In genomic region chr10:68080853-68081431, GRCh38 we compare ENCODE assay signal across 20 cellular contexts. TPM values are rescaled to one million over a fixed set of nuclear protein-coding genes. Genes with fewer than 3 reads are reported as not detected.
DNase-seq lines count a peak whose midpoint lies in the region; ATAC-seq, FAIRE-seq and TF ChIP-seq lines count a peak whose summit lies in the region.
"Had no signal": no experiment of that assay in that cellular context is flagged by ENCODE, and none has a peak within 500 bp of the region (broad histone marks: within the 10 kb centered on the region; RNA-seq: fewer than 3 reads in every experiment).

No MANE protein-coding gene starts in this region.

- no peaks in the 10 kb centered on the region for H3K36me3 Mint-ChIP-seq in activated CD4-positive, alpha-beta T cell treated with anti-CD3 and anti-CD28 coated beads, Interleukin-2, amount 10 ng/mL, durations not matched to agents 7 days and 5 days (ENCODE audit: low read depth)
- H3K36me3 Mint-ChIP-seq in activated naive CD8-positive, alpha-beta T cell treated with anti-CD3 and anti-CD28 coated beads for 36 hours: no peaks in the 10 kb centered on the region

- H3K9me3 ChIP-seq in MM.1S (replicated peaks; ENCODE audit: insufficient read depth, low read length) (no peaks in the 10 kb centered on the region), H1 (ENCODE audit: insufficient read depth in 2 of 2, low read depth in 1 of 2, low read length in 1 of 2) (no peaks in the 10 kb centered on the region)
- H3K9me3 ChIP-seq: HAP-1, MG63, SJSA1 had no signal

- no peak overlapping the region for H3K56ac ChIP-seq in H1 (replicated peaks; ENCODE audit: insufficient read length, low read depth, low read length)

- H3K9me3 Mint-ChIP-seq in activated CD4-positive, alpha-beta T cell treated with anti-CD3 and anti-CD28 coated beads, Interleukin-2, amount 10 ng/mL, durations not matched to agents 7 days and 5 days: no peaks in the 10 kb centered on the region
- H3K9me3 Mint-ChIP-seq in activated naive CD8-positive, alpha-beta T cell treated with anti-CD3 and anti-CD28 coated beads for 36 hours: no peaks in the 10 kb centered on the region

- H2AK5ac ChIP-seq in H1 (ENCODE audit: low read depth, low read length): no peak overlapping the region

- no peak for TF ChIP-seq EP300 in H1 (IDR thresholded peaks at IDR 0.05; ENCODE audit: borderline replicate concordance in 1 of 2, low read depth in 2 of 2, low read length in 2 of 2)

- peaks cover 10% of the 10 kb centered on the region for H3K27me3 Mint-ChIP-seq in activated CD4-positive, alpha-beta T cell treated with anti-CD3 and anti-CD28 coated beads, Interleukin-2, amount 10 ng/mL, durations not matched to agents 7 days and 5 days
- H3K27me3 Mint-ChIP-seq in activated naive CD8-positive, alpha-beta T cell treated with anti-CD3 and anti-CD28 coated beads for 36 hours: peaks cover 20% of the 10 kb centered on the region

- H3K4me1 ChIP-seq in MM.1S (ENCODE audit: low read length) (no peaks in the 10 kb centered on the region), H1 (replicated peaks in 1 of 4; ENCODE audit: control insufficient read depth in 3 of 4, insufficient read depth in 4 of 4, low read length in 3 of 4) (peaks cover 0 to 3% (median 0%) of the 10 kb centered on the region in 4 experiments; a peak in 1 of 7 replicates)

- 80% methylated on average over 5 of the region's 5 CpGs; no CpG with 5 or more reads in 1 of the 2 experiments for WGBS in H1 (ENCODE audit: extremely low coverage in 1 of 2, insufficient coverage in 1 of 2, insufficient read length in 1 of 2, insufficient replicate concordance in 2 of 2, low coverage in 1 of 2, low lambda C conversion rate in 2 of 2, missing lambda C conversion rate in 1 of 2), 2 experiments

- H2BK120ac ChIP-seq in H1 (replicated peaks; ENCODE audit: low read depth, low read length): no peak overlapping the region

- FAIRE-seq in H1 (lab: Jason Lieb, UNC) (peak; percentile 45), urothelium cell line (lab: Jason Lieb, UNC) (peak; percentile 97)

- no peak for TF ChIP-seq POLR2A in H1 (IDR thresholded peaks at IDR 0.05; ENCODE audit: control extremely low read depth in 1 of 2, low read depth in 2 of 2, low read length in 2 of 2)

- no peak for TF ChIP-seq RAD21 in H1 (IDR thresholded peaks at IDR 0.05 in 1 of 2, conservative IDR thresholded peaks at IDR 0.05 in 1 of 2; ENCODE audit: low read depth in 2 of 2, low read length in 2 of 2)

- POLR2A ChIA-PET in activated CD4-positive, alpha-beta T cell treated with anti-CD3 and anti-CD28 coated beads, Interleukin-2, amount 10 ng/mL, durations not matched to agents 7 days and 5 days (lab: Charles Lee): no interaction called here
- POLR2A ChIA-PET in H1 (lab: Charles Lee; ENCODE audit: partially characterized antibody): no interaction called here

- no peak overlapping the region for H2BK12ac ChIP-seq in H1 (ENCODE audit: low read depth, low read length)

- ATAC-seq in GM18909 (IDR thresholded peaks at IDR 0.05; ENCODE audit: poor library complexity, unreplicated experiment): no peak

- TF ChIP-seq CTCF in MM.1S (IDR thresholded peaks at IDR 0.05; ENCODE audit: low read length) (no peak), H1 (IDR thresholded peaks at IDR 0.05; ENCODE audit: control extremely low read depth in 1 of 3, insufficient read depth in 1 of 3, low read depth in 1 of 3, low read length in 3 of 3) (no peak)

- H3K27ac Mint-ChIP-seq in activated CD4-positive, alpha-beta T cell treated with anti-CD3 and anti-CD28 coated beads, Interleukin-2, amount 10 ng/mL, durations not matched to agents 7 days and 5 days: peak overlapping the region; percentile 4
- no peak overlapping the region for H3K27ac Mint-ChIP-seq in activated naive CD8-positive, alpha-beta T cell treated with anti-CD3 and anti-CD28 coated beads for 36 hours

- H3K4me2 ChIP-seq in MM.1S (ENCODE audit: low read depth, low read length) (no peak overlapping the region), H1 (ENCODE audit: insufficient read depth in 1 of 2, low read depth in 2 of 2, low read length in 2 of 2) (no peak overlapping the region)

- H3K36me3 ChIP-seq in MM.1S (replicated peaks; ENCODE audit: insufficient read depth, low read length) (no peaks in the 10 kb centered on the region), H1 (ENCODE audit: control insufficient read depth in 2 of 4, insufficient read depth in 4 of 4, low read length in 3 of 4) (no peaks in the 10 kb centered on the region)
- H3K36me3 ChIP-seq: HAP-1, MG63, SJSA1 had no signal

- H3K23ac ChIP-seq in H1 (ENCODE audit: insufficient read length): no peak overlapping the region

- no peaks in the 10 kb centered on the region for H3K79me2 ChIP-seq in MM.1S (ENCODE audit: low read length)
- no peaks in the 10 kb centered on the region for H3K79me2 ChIP-seq in H1 (ENCODE audit: control insufficient read depth in 1 of 2, insufficient read depth in 2 of 2, low read length in 2 of 2)

- no peaks in the 10 kb centered on the region for H3K4me1 Mint-ChIP-seq in activated CD4-positive, alpha-beta T cell treated with anti-CD3 and anti-CD28 coated beads, Interleukin-2, amount 10 ng/mL, durations not matched to agents 7 days and 5 days
- H3K4me1 Mint-ChIP-seq in activated naive CD8-positive, alpha-beta T cell treated with anti-CD3 and anti-CD28 coated beads for 36 hours: no peaks in the 10 kb centered on the region

- no peak overlapping the region for H3K14ac ChIP-seq in H1 (ENCODE audit: insufficient read length)

- no peak overlapping the region for H3K4me3 Mint-ChIP-seq in activated CD4-positive, alpha-beta T cell treated with anti-CD3 and anti-CD28 coated beads, Interleukin-2, amount 10 ng/mL, durations not matched to agents 7 days and 5 days
- no peak overlapping the region for H3K4me3 Mint-ChIP-seq in activated naive CD8-positive, alpha-beta T cell treated with anti-CD3 and anti-CD28 coated beads for 36 hours

- no peak overlapping the region for H4K91ac ChIP-seq in H1 (replicated peaks; ENCODE audit: insufficient read length, low read length)

- H2AFZ ChIP-seq in MM.1S (ENCODE audit: low read length): peak overlapping the region; percentile 32; the same call in 1 of the 2 replicates
- H2AFZ ChIP-seq in H1 (ENCODE audit: low read length): peak overlapping the region; percentile 47

- no peak overlapping the region for H3K18ac ChIP-seq in H1 (ENCODE audit: extremely low read depth, low read length)

- H3K9ac ChIP-seq in MM.1S (ENCODE audit: low read length): no peak overlapping the region
- no peak overlapping the region for H3K9ac ChIP-seq in H1 (replicated peaks in 1 of 4; ENCODE audit: extremely low read depth in 1 of 4, low read depth in 3 of 4, low read length in 3 of 4)

- H3K27me3 ChIP-seq in MM.1S (replicated peaks; ENCODE audit: insufficient read depth, low read length): no peaks in the 10 kb centered on the region
- no peaks in the 10 kb centered on the region for H3K27me3 ChIP-seq in H1 (replicated peaks in 1 of 4; ENCODE audit: control insufficient read depth in 3 of 4, extremely low read depth in 1 of 4, insufficient read depth in 3 of 4, low read length in 3 of 4)
- H3K27me3 ChIP-seq: MG63, SJSA1 had no signal

- no peak for DNase-seq in activated CD4-positive, alpha-beta T cell treated with anti-CD3 and anti-CD28 coated beads, Interleukin-2, amount 10 ng/mL, durations not matched to agents 7 days and 5 days
- no peak for DNase-seq in activated CD4-positive, alpha-beta T cell treated with anti-CD3 and anti-CD28 coated beads, Interleukin-2, amount 50 U/mL, for 48 hours
- DNase-seq in MM.1S: no peak
- DNase-seq in H1 (ENCODE audit: low read depth in 1 of 2, low spot score in 2 of 2): no peak
- no peak for DNase-seq in urothelium cell line (ENCODE audit: low spot score)
- DNase-seq in Kasumi-1 (lab: John Stamatoyannopoulos, UW): no peak
- DNase-seq in activated naive CD8-positive, alpha-beta T cell treated with anti-CD3 and anti-CD28 coated beads for 36 hours: no peak
- DNase-seq: 8988T, C1 segment of cervical spinal cord, EL, KG1, MG63, NCI-H1105 treated with DMSO at 0.1 percent for 48 hours, NCI-H2029, NCI-H2171 treated with DMSO at 0.1 percent for 48 hours, NCI-H510A, RPMI8226 had no signal

- H3K9me2 ChIP-seq in MM.1S (replicated peaks; ENCODE audit: insufficient read depth, low read length): no peaks in the 10 kb centered on the region

- no peak overlapping the region for H4K8ac ChIP-seq in H1 (ENCODE audit: extremely low read depth, insufficient read depth, low read length)

- H3K4me3 ChIP-seq in MM.1S (ENCODE audit: low read length) (no peak overlapping the region), H1 (ENCODE audit: extremely low read depth in 1 of 4, insufficient read depth in 2 of 4, low read depth in 3 of 4, low read length in 4 of 4) (no peak overlapping the region)
- H3K4me3 ChIP-seq: HAP-1, MG63, SJSA1 had no signal

- H2BK15ac ChIP-seq in H1 (ENCODE audit: low read length): no peak overlapping the region

- H4K20me1 ChIP-seq in MM.1S (ENCODE audit: insufficient read depth, low read length): no peaks in the 10 kb centered on the region
- no peaks in the 10 kb centered on the region for H4K20me1 ChIP-seq in H1 (replicated peaks in 1 of 2; ENCODE audit: control insufficient read depth in 1 of 2, insufficient read depth in 2 of 2, low read length in 2 of 2)

- CTCF ChIA-PET in activated CD4-positive, alpha-beta T cell treated with anti-CD3 and anti-CD28 coated beads, Interleukin-2, amount 10 ng/mL, durations not matched to agents 7 days and 5 days (lab: Charles Lee): no interaction called here
- CTCF ChIA-PET in H1 (lab: Charles Lee; ENCODE audit: partially characterized antibody): interaction anchor here (1.3 to 7.5 kb wide), 2 partner anchors 12 to 75 kb away, joined by 5 to 49 read pairs; no protein-coding TSS in a partner anchor

- H2BK5ac ChIP-seq in H1 (ENCODE audit: low read depth, low read length): no peak overlapping the region

- no peak overlapping the region for H3K4ac ChIP-seq in H1 (replicated peaks; ENCODE audit: insufficient read length, low read depth, low read length)

- H4K5ac ChIP-seq in H1 (ENCODE audit: insufficient read length, low read depth, low read length): no peak overlapping the region

- H3K79me1 ChIP-seq in H1 (ENCODE audit: low read depth, low read length): no peaks in the 10 kb centered on the region

- H3F3A ChIP-seq in MM.1S (ENCODE audit: insufficient read depth, low read length): no peaks in the 10 kb centered on the region

- no peaks in the 10 kb centered on the region for H3K23me2 ChIP-seq in H1 (ENCODE audit: low read depth, low read length)

- no peak overlapping the region for H2BK20ac ChIP-seq in H1 (ENCODE audit: low read length)

- H3K27ac ChIP-seq in MM.1S (ENCODE audit: low read length) (no peak overlapping the region), H1 (ENCODE audit: low read depth, low read length) (no peak overlapping the region)
- H3K27ac ChIP-seq: SJSA1 had no signal

RNA-seq across cellular contexts. Expression of gene HERC4, which starts 5.9 kb away (rescaled TPM):
- total RNA-seq in activated CD4-positive, alpha-beta T cell treated with anti-CD3 and anti-CD28 coated beads, Interleukin-2, amount 10 ng/mL, durations not matched to agents 7 days and 5 days: 10 to 100 TPM; 53.8 to 58.3 TPM
- 39.3 and 44.0 TPM in 2 replicates for total RNA-seq in H1 (2021; fragmentation: NEBNext Ultra II Directional; extraction: Animal tissue kit (Norgen Biotek cat#: 25700))
- 5.7 and 7.5 TPM in 2 replicates for polyA plus RNA-seq in H1 (2011; rRNA removed)
- polyA plus RNA-seq in H1 (2011; cell fraction: cytosol; rRNA removed): 12.9 TPM
- 10.1 TPM for polyA plus RNA-seq in H1 (2011; cell fraction: nucleus; rRNA removed)
- 11.5 to 27.3 TPM (median 15.4 TPM) in 4 replicates for polyA plus RNA-seq in H1 (2012, experiment 1 of 2)
- 2.5 TPM for polyA plus RNA-seq in H1 (2012, experiment 2 of 2)
- 13.7 TPM for polyA plus RNA-seq in H1 (2013, experiment 1 of 2)
- polyA plus RNA-seq in H1 (2013, experiment 2 of 2): 13.0 TPM
- 19.8 and 21.7 TPM in 2 replicates for polyA minus RNA-seq in H1 (2011; rRNA and poly(A)+ RNA removed)
- 14.8 TPM for polyA minus RNA-seq in H1 (2011; cell fraction: cytosol; rRNA and poly(A)+ RNA removed)
- polyA minus RNA-seq in H1 (2011; cell fraction: nucleus; rRNA and poly(A)+ RNA removed): 40.2 TPM
- 10 to 100 TPM; 38.2 to 39.9 TPM for total RNA-seq in activated naive CD8-positive, alpha-beta T cell treated with anti-CD3 and anti-CD28 coated beads for 36 hours

RNA-seq across cellular contexts. Expression of gene MYPN, which starts 28.3 kb away (rescaled TPM):
- not detected for total RNA-seq in activated CD4-positive, alpha-beta T cell treated with anti-CD3 and anti-CD28 coated beads, Interleukin-2, amount 10 ng/mL, durations not matched to agents 7 days and 5 days
- total RNA-seq in H1 (2021; fragmentation: NEBNext Ultra II Directional; extraction: Animal tissue kit (Norgen Biotek cat#: 25700)): not detected in 2 replicates
- polyA plus RNA-seq in H1 (2011; rRNA removed): not detected in 2 replicates
- not detected for polyA plus RNA-seq in H1 (2011; cell fraction: cytosol; rRNA removed)
- not detected for polyA plus RNA-seq in H1 (2011; cell fraction: nucleus; rRNA removed)
- 0.04 TPM in 1 of 4 replicates, not detected in the others for polyA plus RNA-seq in H1 (2012, experiment 1 of 2)
- polyA plus RNA-seq in H1 (2012, experiment 2 of 2): not detected
- 0.02 TPM for polyA plus RNA-seq in H1 (2013, experiment 1 of 2)
- polyA plus RNA-seq in H1 (2013, experiment 2 of 2): under 0.01 TPM
- not detected in 2 replicates for polyA minus RNA-seq in H1 (2011; rRNA and poly(A)+ RNA removed)
- polyA minus RNA-seq in H1 (2011; cell fraction: cytosol; rRNA and poly(A)+ RNA removed): 0.81 TPM
- not detected for polyA minus RNA-seq in H1 (2011; cell fraction: nucleus; rRNA and poly(A)+ RNA removed)
- total RNA-seq in activated naive CD8-positive, alpha-beta T cell treated with anti-CD3 and anti-CD28 coated beads for 36 hours: not detected
